1 cellular context compared by ENCODE assay signal in genomic region chr3:184298759-184299487, GRCh38.
TF ChIP-seq lines count a peak whose summit lies in the region.

Gene PSMD2 (plus strand): TSS chr3:184299241. CDS start chr3:184299267, 26 bp downstream.

TF ChIP-seq in HCT116, 20 proteins besides CTCF, POLR2A, EP300 and RAD21 (continued from another document):
- TF ChIP-seq YY1 (IDR thresholded peaks at IDR 0.05; ENCODE audit: extremely low read depth, insufficient replicate concordance, low read depth, low read length): peak; percentile 54
TF ChIP-seq in HCT116: peak in this region for 8.
